ENCODE assay signal across 18 cellular contexts in the genomic region with DNA sequence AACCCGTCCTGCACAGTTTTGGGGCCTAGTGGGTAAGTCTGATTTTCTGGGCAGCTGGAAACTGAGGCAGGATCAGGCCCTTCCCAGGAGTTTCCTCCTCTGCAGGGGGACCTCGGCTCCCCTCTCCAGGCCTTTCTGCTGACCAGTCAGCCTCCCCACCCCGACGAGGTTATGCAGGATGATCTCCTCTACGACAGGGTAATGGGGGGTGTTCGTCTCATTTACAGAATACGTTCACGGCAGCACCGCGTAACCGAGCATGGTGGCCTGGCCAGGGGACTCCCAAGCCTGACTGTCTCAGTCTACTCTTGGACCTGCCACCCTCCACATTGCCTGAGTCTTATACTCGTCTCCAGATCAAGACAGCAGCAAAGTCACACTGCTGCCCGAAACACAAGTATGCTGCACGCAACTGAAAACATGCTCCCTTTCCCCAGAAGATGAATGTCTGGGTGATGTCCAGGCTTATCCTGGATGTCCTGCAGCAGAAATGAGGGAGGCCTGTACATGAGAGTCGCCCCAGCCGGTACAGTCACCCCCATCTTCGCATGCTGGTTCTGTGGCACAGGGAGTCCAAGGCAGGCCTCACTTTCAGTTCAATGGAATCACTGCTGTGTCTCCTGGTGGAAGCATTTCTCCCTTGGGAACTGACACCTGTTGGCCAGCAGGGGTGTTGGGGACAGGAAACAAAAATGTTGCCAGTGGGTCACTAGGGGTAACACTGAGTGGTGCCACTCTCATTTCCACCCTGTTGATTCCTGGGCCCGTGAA.
A peak's percentile ranks its signal among the peaks of the same experiment; 100 is the strongest.
DNase-seq lines count a peak whose midpoint lies in the region; ATAC-seq, FAIRE-seq and TF ChIP-seq lines count a peak whose summit lies in the region.
"Had no signal": no experiment of that assay in that cellular context is flagged by ENCODE, and none has a peak within 500 bp of the region (broad histone marks: within the 10 kb centered on the region; RNA-seq: fewer than 3 reads in every experiment).

No MANE protein-coding gene starts in this region.

- TF ChIP-seq RAD21 in H1 (IDR thresholded peaks at IDR 0.05 in 1 of 2, conservative IDR thresholded peaks at IDR 0.05 in 1 of 2; ENCODE audit: low read depth in 2 of 2, low read length in 2 of 2), result 0 out of 4 replicates have a peak, but pooled peaks of 1 of the 2 experiments have one; percentile 11

- no peaks in the 10 kb centered on the region for H3F3A ChIP-seq in neural progenitor cell (ENCODE audit: low read depth)

- H4K5ac ChIP-seq in H9 (ENCODE audit: insufficient read length, low read depth, low read length) (no peak overlapping the region), H1 (ENCODE audit: insufficient read length, low read depth, low read length) (no peak overlapping the region)

- H4K8ac ChIP-seq in H9 (replicated peaks; ENCODE audit: insufficient read length, low read depth, low read length) (no peak overlapping the region), H1 (ENCODE audit: extremely low read depth, insufficient read depth, low read length) (no peak overlapping the region)

- no peak overlapping the region for H3K4me3 ChIP-seq in H1 (ENCODE audit: extremely low read depth in 1 of 4, insufficient read depth in 2 of 4, low read depth in 3 of 4, low read length in 4 of 4)
- H3K4me3 ChIP-seq in neural progenitor cell, result no peak overlapping the region
- no peak overlapping the region for H3K4me3 ChIP-seq in subcutaneous abdominal adipose tissue (ENCODE audit: low read depth in 1 of 5, low read length in 5 of 5)
- no peak overlapping the region for H3K4me3 ChIP-seq in WERI-Rb-1 (ENCODE audit: low read depth, low read length)
- no peak overlapping the region for H3K4me3 ChIP-seq in CD8-positive, alpha-beta T cell (ENCODE audit: low read depth, low read length)
- H3K4me3 ChIP-seq: BLaER1 treated with 17β-estradiol and CSF1 and Interleukin-3, amounts not matched to agents 10 nM and 100 nM; GM12878; GM23248; HAP-1 had no signal

- POLR2A ChIA-PET in H1 (lab: Charles Lee; ENCODE audit: partially characterized antibody), result no interaction called here
- POLR2A ChIA-PET in CD8-positive, alpha-beta T cell (lab: Charles Lee), result no interaction called here

- no peak overlapping the region for H2BK12ac ChIP-seq in H9 (ENCODE audit: insufficient read length, low read depth, low read length)
- H2BK12ac ChIP-seq in H1 (ENCODE audit: low read depth, low read length), result no peak overlapping the region

- intact Hi-C loops in activated CD4-positive, alpha-beta T cell treated with anti-CD3 and anti-CD28 coated beads, Interleukin-2, amount 10 ng/mL, durations not matched to agents 24 days and 14 days (cut with micrococcal nuclease), result no loop called here
- intact Hi-C loops in CD8-positive, alpha-beta T cell (cut with DNase I, micrococcal nuclease), result no loop called here

- CTCF ChIA-PET in H1 (lab: Charles Lee; ENCODE audit: partially characterized antibody), result interaction anchor here (1.6 kb wide), 1 partner anchor 20 kb away, joined by 3 read pairs; no protein-coding TSS in a partner anchor
- CTCF ChIA-PET in CD8-positive, alpha-beta T cell (lab: Charles Lee), result no interaction called here

- H2BK5ac ChIP-seq in H9 (ENCODE audit: insufficient read length, low read length) (no peak overlapping the region), H1 (ENCODE audit: low read depth, low read length) (no peak overlapping the region)

- TF ChIP-seq POLR2A in H1 (IDR thresholded peaks at IDR 0.05; ENCODE audit: control extremely low read depth in 1 of 2, low read depth in 2 of 2, low read length in 2 of 2), result no peak

- H3K4me1 ChIP-seq in H9 (ENCODE audit: insufficient read depth, low read length), result no peaks in the 10 kb centered on the region
- H3K4me1 ChIP-seq in H1 (replicated peaks in 1 of 4; ENCODE audit: control insufficient read depth in 3 of 4, insufficient read depth in 4 of 4, low read length in 3 of 4), result no peaks in the 10 kb centered on the region
- H3K4me1 ChIP-seq in neural progenitor cell, result no peaks in the 10 kb centered on the region
- H3K4me1 ChIP-seq in subcutaneous abdominal adipose tissue (ENCODE audit: control insufficient read depth in 5 of 5, insufficient read depth in 5 of 5, low read length in 5 of 5), result peaks cover 9 to 60% (median 43%) of the 10 kb centered on the region in 5 donors
- no peaks in the 10 kb centered on the region for H3K4me1 ChIP-seq in CD8-positive, alpha-beta T cell (ENCODE audit: insufficient read depth, low read length)
- H3K4me1 ChIP-seq: HAP-1 had no signal

- no peak overlapping the region for H3K4me3 Mint-ChIP-seq in H9
- no peak overlapping the region for H3K4me3 Mint-ChIP-seq in neural progenitor cell
- no peak overlapping the region for H3K4me3 Mint-ChIP-seq in activated CD4-positive, alpha-beta T cell treated with anti-CD3 and anti-CD28 coated beads, Interleukin-2, amount 10 ng/mL, durations not matched to agents 24 days and 14 days
- H3K4me3 Mint-ChIP-seq in CD8-positive, alpha-beta T cell, result no peak overlapping the region
- H3K4me3 Mint-ChIP-seq: CD4-positive, alpha-beta T cell; HFFc6 had no signal

- H3K27me3 ChIP-seq in H9 (ENCODE audit: insufficient read depth, low read length), result no peaks in the 10 kb centered on the region
- H3K27me3 ChIP-seq in H1 (replicated peaks in 1 of 4; ENCODE audit: control insufficient read depth in 3 of 4, extremely low read depth in 1 of 4, insufficient read depth in 3 of 4, low read length in 3 of 4), result no peaks in the 10 kb centered on the region; a peak in 1 of 7 replicates
- H3K27me3 ChIP-seq in neural progenitor cell, result no peaks in the 10 kb centered on the region
- H3K27me3 ChIP-seq in subcutaneous abdominal adipose tissue (ENCODE audit: control insufficient read depth in 5 of 5, insufficient read depth in 4 of 5, low read length in 5 of 5), result peaks cover 0 to 6% (median 0%) of the 10 kb centered on the region in 5 donors
- peaks cover 93% of the 10 kb centered on the region for H3K27me3 ChIP-seq in WERI-Rb-1 (ENCODE audit: insufficient read depth, low read depth, severe bottlenecking)
- H3K27me3 ChIP-seq in CD8-positive, alpha-beta T cell (ENCODE audit: insufficient read depth, low read length), result no peaks in the 10 kb centered on the region

- DNase-seq in H9 (no peak), H1 (ENCODE audit: low read depth in 1 of 2, low spot score in 2 of 2) (no peak), neural progenitor cell (ENCODE audit: low spot score) (no peak), WERI-Rb-1 (no peak)
- no peak for DNase-seq in activated CD4-positive, alpha-beta T cell treated with anti-CD3 and anti-CD28 coated beads, Interleukin-2, amount 10 ng/mL, durations not matched to agents 24 days and 14 days
- DNase-seq in CD8-positive, alpha-beta T cell, result no peak
- DNase-seq: ACHN; CD4-positive, alpha-beta T cell; DMS79; GM23248; HFFc6; IMR-90 had no signal

- H3K9me3 Mint-ChIP-seq in H9 (peaks cover 7 to 8% of the 10 kb centered on the region in 2 experiments; a peak in 4 of 5 replicates), neural progenitor cell (peaks cover 21% of the 10 kb centered on the region)
- H3K9me3 Mint-ChIP-seq in activated CD4-positive, alpha-beta T cell treated with anti-CD3 and anti-CD28 coated beads, Interleukin-2, amount 10 ng/mL, durations not matched to agents 24 days and 14 days, result peaks cover under 1% of the 10 kb centered on the region
- H3K9me3 Mint-ChIP-seq in CD8-positive, alpha-beta T cell, result peaks cover 6% of the 10 kb centered on the region

- no peak for FAIRE-seq in H1 (lab: Jason Lieb, UNC)
- FAIRE-seq: GM12878, GM18507 had no signal

- no peaks in the 10 kb centered on the region for H3K79me1 ChIP-seq in H9 (ENCODE audit: insufficient read depth, low read depth, low read length, poor library complexity, severe bottlenecking)
- no peaks in the 10 kb centered on the region for H3K79me1 ChIP-seq in H1 (ENCODE audit: low read depth, low read length)

- H3K23me2 ChIP-seq in H9 (ENCODE audit: insufficient read length, low read depth, low read length, poor library complexity, severe bottlenecking) (no peaks in the 10 kb centered on the region), H1 (ENCODE audit: low read depth, low read length) (no peaks in the 10 kb centered on the region)

- H3K27ac ChIP-seq in H9 (ENCODE audit: insufficient read length, low read depth, low read length), result no peak overlapping the region
- H3K27ac ChIP-seq in H1 (ENCODE audit: low read depth, low read length), result no peak overlapping the region
- H3K27ac ChIP-seq in neural progenitor cell, result no peak overlapping the region
- H3K27ac ChIP-seq in subcutaneous abdominal adipose tissue (ENCODE audit: low read depth, low read length), result peak overlapping the region; percentile 81
- H3K27ac ChIP-seq in WERI-Rb-1, result no peak overlapping the region
- no peak overlapping the region for H3K27ac ChIP-seq in CD8-positive, alpha-beta T cell (ENCODE audit: low read depth, low read length)
- H3K27ac ChIP-seq: BLaER1 treated with 17β-estradiol and CSF1 and Interleukin-3, amounts not matched to agents 10 nM and 100 nM; GM23248 had no signal

- H3K4me2 ChIP-seq in H9 (ENCODE audit: insufficient read depth, insufficient read length, low read length) (no peak overlapping the region), H1 (ENCODE audit: insufficient read depth in 1 of 2, low read depth in 2 of 2, low read length in 2 of 2) (no peak overlapping the region), neural progenitor cell (no peak overlapping the region)

- H2AK5ac ChIP-seq in H9 (ENCODE audit: insufficient read length, low read length) (no peak overlapping the region), H1 (ENCODE audit: low read depth, low read length) (no peak overlapping the region)

- H2BK120ac ChIP-seq in H9 (ENCODE audit: low read depth, low read length, poor library complexity, severe bottlenecking), result no peak overlapping the region
- H2BK120ac ChIP-seq in H1 (replicated peaks; ENCODE audit: low read depth, low read length), result no peak overlapping the region

- no CpG with 5 or more reads among the region's 18 CpGs for WGBS in H9 (ENCODE audit: extremely low coverage, insufficient read length, low lambda C conversion rate)
- WGBS in H1 (ENCODE audit: extremely low coverage in 1 of 2, insufficient coverage in 1 of 2, insufficient read length in 1 of 2, insufficient replicate concordance in 2 of 2, low coverage in 1 of 2, low lambda C conversion rate in 2 of 2, missing lambda C conversion rate in 1 of 2), 2 experiments, result 90% methylated on average over 17 of the region's 18 CpGs; no CpG with 5 or more reads in 1 of the 2 experiments

- ATAC-seq in HG03025 (IDR thresholded peaks at IDR 0.05; ENCODE audit: low FRiP score, unreplicated experiment), result no peak
- no peak for ATAC-seq in CD8-positive, alpha-beta T cell
- ATAC-seq: GM12878 had no signal

- H3K36me3 ChIP-seq in H1 (ENCODE audit: control insufficient read depth in 2 of 4, insufficient read depth in 4 of 4, low read length in 3 of 4), result no peaks in the 10 kb centered on the region
- H3K36me3 ChIP-seq in neural progenitor cell, result no peaks in the 10 kb centered on the region
- no peaks in the 10 kb centered on the region for H3K36me3 ChIP-seq in subcutaneous abdominal adipose tissue (ENCODE audit: control insufficient read depth in 5 of 5, insufficient read depth in 5 of 5, low read length in 5 of 5)
- H3K36me3 ChIP-seq in WERI-Rb-1, result no peaks in the 10 kb centered on the region
- H3K36me3 ChIP-seq in CD8-positive, alpha-beta T cell (ENCODE audit: insufficient read depth, low read length), result no peaks in the 10 kb centered on the region
- H3K36me3 ChIP-seq: BLaER1 treated with 17β-estradiol and CSF1 and Interleukin-3, amounts not matched to agents 10 nM and 100 nM; HAP-1 had no signal

- H2BK15ac ChIP-seq in H9 (ENCODE audit: low read depth, low read length) (no peak overlapping the region), H1 (ENCODE audit: low read length) (no peak overlapping the region)

- H3T11ph ChIP-seq in H9 (ENCODE audit: low read length), result no peak overlapping the region

- H3K14ac ChIP-seq in H9 (ENCODE audit: insufficient read depth, low read length) (no peak overlapping the region), H1 (ENCODE audit: insufficient read length) (no peak overlapping the region)

- H3K23ac ChIP-seq in H9 (ENCODE audit: insufficient read length, low read depth, low read length), result no peak overlapping the region
- H3K23ac ChIP-seq in H1 (ENCODE audit: insufficient read length), result no peak overlapping the region

- TF ChIP-seq CTCF in H9 (conservative IDR thresholded peaks at IDR 0.05), result peak; percentile 43; the same call in 2 of the 3 replicates
- TF ChIP-seq CTCF in H1 (IDR thresholded peaks at IDR 0.05; ENCODE audit: control extremely low read depth in 1 of 3, insufficient read depth in 1 of 3, low read depth in 1 of 3, low read length in 3 of 3), result peak in 2 of 3 experiments; percentile 27 to 33; a peak in 3 of 4 replicates
- peak; percentile 10 for TF ChIP-seq CTCF in neural progenitor cell (IDR thresholded peaks at IDR 0.05)
- TF ChIP-seq CTCF in WERI-Rb-1 (IDR thresholded peaks at IDR 0.05; ENCODE audit: low read depth, low read length), result no peak
- TF ChIP-seq CTCF in CD8-positive, alpha-beta T cell (IDR thresholded peaks at IDR 0.05), result no peak

- peaks cover 13% of the 10 kb centered on the region for H3K27me3 Mint-ChIP-seq in H9 (ENCODE audit: low read depth)
- H3K27me3 Mint-ChIP-seq in neural progenitor cell (ENCODE audit: insufficient read depth, low read depth), result peaks cover 3% of the 10 kb centered on the region
- H3K27me3 Mint-ChIP-seq in activated CD4-positive, alpha-beta T cell treated with anti-CD3 and anti-CD28 coated beads, Interleukin-2, amount 10 ng/mL, durations not matched to agents 24 days and 14 days, result no peaks in the 10 kb centered on the region
- H3K27me3 Mint-ChIP-seq in CD8-positive, alpha-beta T cell (ENCODE audit: low read depth), result peaks cover 2% of the 10 kb centered on the region
- H3K27me3 Mint-ChIP-seq: CD4-positive, alpha-beta T cell had no signal

- no peaks in the 10 kb centered on the region for H3K79me2 ChIP-seq in H9 (ENCODE audit: insufficient read depth, low read length)
- H3K79me2 ChIP-seq in H1 (ENCODE audit: control insufficient read depth in 1 of 2, insufficient read depth in 2 of 2, low read length in 2 of 2), result no peaks in the 10 kb centered on the region
- no peaks in the 10 kb centered on the region for H3K79me2 ChIP-seq in neural progenitor cell (ENCODE audit: low read depth)

- no peaks in the 10 kb centered on the region for H4K20me1 ChIP-seq in H9 (ENCODE audit: control insufficient read depth, insufficient read depth, insufficient read length)
- no peaks in the 10 kb centered on the region for H4K20me1 ChIP-seq in H1 (replicated peaks in 1 of 2; ENCODE audit: control insufficient read depth in 1 of 2, insufficient read depth in 2 of 2, low read length in 2 of 2)
- no peaks in the 10 kb centered on the region for H4K20me1 ChIP-seq in neural progenitor cell (ENCODE audit: low read depth)

- H2BK20ac ChIP-seq in H9 (ENCODE audit: low read depth, low read length, poor library complexity, severe bottlenecking) (no peak overlapping the region), H1 (ENCODE audit: low read length) (no peak overlapping the region)

- peaks cover 0 to 8% (median 0%) of the 10 kb centered on the region in 3 experiments; a peak in 5 of 7 replicates for H3K36me3 Mint-ChIP-seq in H9 (ENCODE audit: insufficient read depth in 1 of 3, low read depth in 3 of 3)
- no peaks in the 10 kb centered on the region for H3K36me3 Mint-ChIP-seq in neural progenitor cell
- no peaks in the 10 kb centered on the region for H3K36me3 Mint-ChIP-seq in activated CD4-positive, alpha-beta T cell treated with anti-CD3 and anti-CD28 coated beads, Interleukin-2, amount 10 ng/mL, durations not matched to agents 24 days and 14 days (ENCODE audit: low read depth)
- H3K36me3 Mint-ChIP-seq in CD8-positive, alpha-beta T cell, result no peaks in the 10 kb centered on the region

- H3K4ac ChIP-seq in H9 (ENCODE audit: low read depth, low read length), result no peak overlapping the region
- no peak overlapping the region for H3K4ac ChIP-seq in H1 (replicated peaks; ENCODE audit: insufficient read length, low read depth, low read length)

- no peak overlapping the region for H3K18ac ChIP-seq in H9 (ENCODE audit: insufficient read length, low read depth, low read length)
- peak overlapping the region; percentile 60; the same call in 1 of the 2 replicates for H3K18ac ChIP-seq in H1 (ENCODE audit: extremely low read depth, low read length)

- no peak overlapping the region for H3K56ac ChIP-seq in H9 (ENCODE audit: insufficient read length, low read depth, low read length)
- no peak overlapping the region for H3K56ac ChIP-seq in H1 (replicated peaks; ENCODE audit: insufficient read length, low read depth, low read length)

- H3K9me3 ChIP-seq in H9 (ENCODE audit: control insufficient read depth, low read depth, low read length) (no peaks in the 10 kb centered on the region), H1 (ENCODE audit: insufficient read depth in 2 of 2, low read depth in 1 of 2, low read length in 1 of 2) (0 out of 4 replicates have a peak, but pooled peaks cover 0 to 7% of the 10 kb centered on the region in 2 experiments), neural progenitor cell (ENCODE audit: low read depth) (no peaks in the 10 kb centered on the region), subcutaneous abdominal adipose tissue (ENCODE audit: control insufficient read depth in 5 of 5, low read length in 5 of 5) (peaks cover 0 to 5% (median 3%) of the 10 kb centered on the region in 5 donors), WERI-Rb-1 (ENCODE audit: severe bottlenecking) (peaks cover 16% of the 10 kb centered on the region)
- no peaks in the 10 kb centered on the region for H3K9me3 ChIP-seq in CD8-positive, alpha-beta T cell (ENCODE audit: low read length)
- H3K9me3 ChIP-seq: HAP-1 had no signal

- H2AFZ ChIP-seq in H9 (ENCODE audit: low read length) (no peak overlapping the region), H1 (ENCODE audit: low read length) (no peak overlapping the region), neural progenitor cell (replicated peaks) (no peak overlapping the region)
- H2AFZ ChIP-seq: GM23248 had no signal

- no peaks in the 10 kb centered on the region for H3K4me1 Mint-ChIP-seq in H9
- H3K4me1 Mint-ChIP-seq in neural progenitor cell, result peaks cover 19% of the 10 kb centered on the region
- no peaks in the 10 kb centered on the region for H3K4me1 Mint-ChIP-seq in activated CD4-positive, alpha-beta T cell treated with anti-CD3 and anti-CD28 coated beads, Interleukin-2, amount 10 ng/mL, durations not matched to agents 24 days and 14 days
- no peaks in the 10 kb centered on the region for H3K4me1 Mint-ChIP-seq in CD8-positive, alpha-beta T cell (ENCODE audit: low read depth)

- no peak overlapping the region for H3K9ac ChIP-seq in H9 (ENCODE audit: extremely low read depth, insufficient read length, low read length)
- H3K9ac ChIP-seq in H1 (replicated peaks in 1 of 4; ENCODE audit: extremely low read depth in 1 of 4, low read depth in 3 of 4, low read length in 3 of 4), result no peak overlapping the region
- no peak overlapping the region for H3K9ac ChIP-seq in neural progenitor cell
- no peak overlapping the region for H3K9ac ChIP-seq in subcutaneous abdominal adipose tissue (ENCODE audit: low read length in 5 of 5)
- H3K9ac ChIP-seq: BLaER1 treated with 17β-estradiol and CSF1 and Interleukin-3, amounts not matched to agents 10 nM and 100 nM; GM23248 had no signal

- H3K27ac Mint-ChIP-seq in H9, result no peak overlapping the region
- no peak overlapping the region for H3K27ac Mint-ChIP-seq in neural progenitor cell
- H3K27ac Mint-ChIP-seq in activated CD4-positive, alpha-beta T cell treated with anti-CD3 and anti-CD28 coated beads, Interleukin-2, amount 10 ng/mL, durations not matched to agents 24 days and 14 days, result no peak overlapping the region
- no peak overlapping the region for H3K27ac Mint-ChIP-seq in CD8-positive, alpha-beta T cell
- H3K27ac Mint-ChIP-seq: CD4-positive, alpha-beta T cell; HFFc6 had no signal

- H4K91ac ChIP-seq in H9 (ENCODE audit: insufficient read length, low read depth, low read length) (no peak overlapping the region), H1 (replicated peaks; ENCODE audit: insufficient read length, low read length) (no peak overlapping the region)

- TF ChIP-seq EP300 in H1 (IDR thresholded peaks at IDR 0.05; ENCODE audit: borderline replicate concordance in 1 of 2, low read depth in 2 of 2, low read length in 2 of 2), result no peak

Comparison
In these comparisons a context has a peak if more than half of its experiments do, and no peak if none do; other contexts are left out.
1. CTCF ChIP-seq: peak in H9 (single experiment), H1 (2 of 3) and neural progenitor cell (single experiment); none in WERI-Rb-1 (single experiment) and CD8-positive, alpha-beta T cell (single experiment).